In genomic region chr10:109993966-109994365, GRCh38 we compare ENCODE assay signal across 5 cellular contexts. TPM values are rescaled to one million over a fixed set of nuclear protein-coding genes. Genes with fewer than 3 reads are reported as not detected.
DNase-seq lines count a peak whose midpoint lies in the region; ATAC-seq, FAIRE-seq and TF ChIP-seq lines count a peak whose summit lies in the region.
"Not testable (repeated sequence)": the region's sequence is repeated elsewhere in the genome, so short reads cannot be mapped to it uniquely, and the experiment has no call there.

No MANE protein-coding gene starts in this region.

- not testable (repeated sequence) for H2AK5ac ChIP-seq in IMR-90 (ENCODE audit: low read depth, low read length)

- TF ChIP-seq RAD21 in IMR-90 (IDR thresholded peaks at IDR 0.05; ENCODE audit: low read length); K562 (CRISPR knock-in tag; conservative IDR thresholded peaks at IDR 0.05 in 1 of 2, IDR thresholded peaks at IDR 0.05 in 1 of 2): not testable (repeated sequence)

- not testable (repeated sequence) for H3K23ac ChIP-seq in IMR-90 (ENCODE audit: low read depth, low read length)

- peak overlapping the region; percentile 6; the same call in 1 of the 2 replicates for H2BK120ac ChIP-seq in IMR-90 (ENCODE audit: low read depth, low read length)

- not testable (repeated sequence) for H3K9ac ChIP-seq in IMR-90 (ENCODE audit: low read depth, low read length); K562 (ENCODE audit: insufficient read depth in 1 of 2, low read depth in 2 of 2, low read length in 2 of 2)

- POLR2A ChIA-PET in IMR-90 (lab: Charles Lee; ENCODE audit: unreplicated experiment) = not testable (repeated sequence)
- POLR2A ChIA-PET in K562 (lab: Yijun Ruan, JAX) = interaction anchor here (1.0 kb wide), 1 partner anchor 12 kb away, joined by 3 read pairs; no protein-coding TSS in a partner anchor

- TF ChIP-seq POLR2A in IMR-90 (IDR thresholded peaks at IDR 0.05; ENCODE audit: low read depth, low read length); K562 (conservative IDR thresholded peaks at IDR 0.05): not testable (repeated sequence)

- H2BK5ac ChIP-seq in IMR-90 (ENCODE audit: low read depth, low read length, poor library complexity, severe bottlenecking) = peak overlapping the region; percentile 13

- peaks cover 51% of the 10 kb centered on the region for H3K4me1 Mint-ChIP-seq in progenitor cell of endocrine pancreas (ENCODE audit: low read depth)

- not testable (repeated sequence) for H4K8ac ChIP-seq in IMR-90 (ENCODE audit: low read depth in 2 of 2, low read length in 2 of 2)

- not testable (repeated sequence) for H4K5ac ChIP-seq in IMR-90 (ENCODE audit: low read depth, low read length)

- ATAC-seq in IMR-90 (ENCODE audit: low read depth); K562: not testable (repeated sequence)

- not testable (repeated sequence) for H3K14ac ChIP-seq in IMR-90 (replicated peaks; ENCODE audit: low read depth, low read length)

- not testable (repeated sequence) for FAIRE-seq in K562 (lab: Jason Lieb, UNC)

- not testable (repeated sequence) for H3K79me1 ChIP-seq in IMR-90 (ENCODE audit: low read depth in 1 of 2, low read length in 2 of 2)

- not testable (repeated sequence) for H3K4me3 ChIP-seq in IMR-90 (ENCODE audit: insufficient read depth, low read depth, low read length); K562; hepatocyte; osteoblast (ENCODE audit: insufficient read depth, low read length)

- not testable (repeated sequence) for H3K9me1 ChIP-seq in IMR-90 (ENCODE audit: insufficient read depth, low read length); K562 (ENCODE audit: control insufficient read depth, insufficient read depth, low read length)

- not testable (repeated sequence) for H3K4me3 Mint-ChIP-seq in progenitor cell of endocrine pancreas (ENCODE audit: low read depth)

- H3K79me2 ChIP-seq in K562 (ENCODE audit: control insufficient read depth, insufficient read depth, low read length); osteoblast (ENCODE audit: insufficient read depth, low read length): not testable (repeated sequence)
- peaks cover 11% of the 10 kb centered on the region for H3K79me2 ChIP-seq in hepatocyte

- not testable (repeated sequence) for H3K36me3 Mint-ChIP-seq in progenitor cell of endocrine pancreas (ENCODE audit: insufficient read depth)

- H3K4ac ChIP-seq in IMR-90 (ENCODE audit: low read depth, low read length) = 0 out of 2 replicates have a peak overlapping the region, but pooled peaks have one; percentile 0

- H3K18ac ChIP-seq in IMR-90 (ENCODE audit: low read depth, low read length) = not testable (repeated sequence)

- not testable (repeated sequence) for H3K4me1 ChIP-seq in IMR-90 (ENCODE audit: control insufficient read depth, insufficient read depth, low read length)
- H3K4me1 ChIP-seq in K562 (replicated peaks in 1 of 2; ENCODE audit: control insufficient read depth in 2 of 2, insufficient read depth in 2 of 2, low read length in 2 of 2) (peaks cover 9 to 34% of the 10 kb centered on the region in 2 experiments; a peak in 3 of 5 replicates), hepatocyte (ENCODE audit: insufficient read depth) (peaks cover 45% of the 10 kb centered on the region), osteoblast (ENCODE audit: insufficient read depth, low read length) (peaks cover 19% of the 10 kb centered on the region)

- intact Hi-C loops in IMR-90 (cut with micrococcal nuclease); K562 (cut with micrococcal nuclease): not testable (repeated sequence)

- H3K36me3 ChIP-seq in IMR-90 (ENCODE audit: control insufficient read depth, insufficient read depth, low read length); K562 (ENCODE audit: control insufficient read depth, insufficient read depth, low read length); hepatocyte (replicated peaks; ENCODE audit: insufficient read depth, low read depth); osteoblast (ENCODE audit: insufficient read depth, low read length): not testable (repeated sequence)

- not testable (repeated sequence) for H3K9me2 ChIP-seq in hepatocyte (replicated peaks; ENCODE audit: insufficient read depth)

- not testable (repeated sequence) for H2AK9ac ChIP-seq in IMR-90 (replicated peaks; ENCODE audit: low read depth, low read length, poor library complexity)

- not testable (repeated sequence) for H3K9me3 Mint-ChIP-seq in progenitor cell of endocrine pancreas (ENCODE audit: low read depth)

- CTCF ChIA-PET in IMR-90 (lab: Yijun Ruan, JAX); K562 (lab: Yijun Ruan, JAX; ENCODE audit: low intra/inter-chr PET ratio): not testable (repeated sequence)

- not testable (repeated sequence) for BruUV-seq in IMR-90 (replicated peaks; lab: Mats Ljungman, UMichigan); K562 (replicated peaks; lab: Mats Ljungman, UMichigan)

- not testable (repeated sequence) for H3K27me3 ChIP-seq in IMR-90 (ENCODE audit: control insufficient read depth, insufficient read depth, low read length); K562 (ENCODE audit: control insufficient read depth in 2 of 2, insufficient read depth in 2 of 2, low read length in 2 of 2); hepatocyte; osteoblast (ENCODE audit: insufficient read depth, low read length)

- H4K20me1 ChIP-seq in IMR-90 (ENCODE audit: insufficient read depth, low read length); K562 (replicated peaks; ENCODE audit: control insufficient read depth, insufficient read depth, low read length); hepatocyte (ENCODE audit: insufficient read depth, poor library complexity, severe bottlenecking); osteoblast (ENCODE audit: insufficient read depth, low read length): not testable (repeated sequence)

- H3K9me3 ChIP-seq in IMR-90 (ENCODE audit: control insufficient read depth, insufficient read depth, low read length); K562 (replicated peaks; ENCODE audit: control insufficient read depth, insufficient read depth, low read depth, low read length); hepatocyte (ENCODE audit: low read depth); osteoblast (ENCODE audit: low read depth, low read length): not testable (repeated sequence)

- not testable (repeated sequence) for DNase-seq in IMR-90; K562 (ENCODE audit: extremely low read depth in 1 of 4, low spot score in 3 of 4); osteoblast (ENCODE audit: insufficient read length, low spot score, missing footprints); progenitor cell of endocrine pancreas (ENCODE audit: low spot score, unreplicated experiment)
- DNase-seq in hepatocyte (ENCODE audit: low spot score) = peak; percentile 33

- not testable (repeated sequence) for H3K4me2 ChIP-seq in IMR-90 (ENCODE audit: low read depth, low read length); K562 (ENCODE audit: insufficient read depth, low read length); osteoblast (ENCODE audit: insufficient read depth, low read length)
- peak overlapping the region; percentile 69 for H3K4me2 ChIP-seq in hepatocyte

- no CpG with 5 or more reads among the region's 9 CpGs for WGBS in IMR-90 (ENCODE audit: extremely low coverage in 2 of 2, insufficient read length in 1 of 2), 2 experiments
- 61% methylated on average over 6 of the region's 9 CpGs for WGBS in K562 (ENCODE audit: insufficient coverage, low coverage, missing lambda C conversion rate)
- WGBS in hepatocyte (ENCODE audit: low lambda C conversion rate, missing lambda C conversion rate) = 67% methylated on average over 9 of the region's 9 CpGs

- H3K27ac ChIP-seq in IMR-90 (ENCODE audit: insufficient read depth, low read length); K562 (ENCODE audit: extremely low read depth, low read depth, low read length): not testable (repeated sequence)
- H3K27ac ChIP-seq in hepatocyte (peak overlapping the region; percentile 93), osteoblast (ENCODE audit: low read depth, low read length) (peak overlapping the region; percentile 15)

- not testable (repeated sequence) for H2BK20ac ChIP-seq in IMR-90 (ENCODE audit: low read depth, low read length)

- H3K27ac Mint-ChIP-seq in progenitor cell of endocrine pancreas = peak overlapping the region; percentile 50

- H2BK15ac ChIP-seq in IMR-90 (ENCODE audit: low read depth, low read length) = peak overlapping the region; percentile 15; the same call in 1 of the 3 replicates

- not testable (repeated sequence) for TF ChIP-seq CTCF in IMR-90 (conservative IDR thresholded peaks at IDR 0.05; ENCODE audit: low read depth, low read length); K562 (IDR thresholded peaks at IDR 0.05 in 2 of 3, conservative IDR thresholded peaks at IDR 0.05 in 1 of 3; ENCODE audit: insufficient read depth in 2 of 3, low read depth in 1 of 3, low read length in 3 of 3); hepatocyte (IDR thresholded peaks at IDR 0.05; ENCODE audit: poor library complexity); osteoblast (IDR thresholded peaks at IDR 0.05; ENCODE audit: extremely low read depth, low read depth, low read length); progenitor cell of endocrine pancreas (IDR thresholded peaks at IDR 0.05; ENCODE audit: unreplicated experiment)

- dilution Hi-C loops in IMR-90 (cut with HindIII; ENCODE audit: low sequenced_read_pairs, unreplicated experiment) = not testable (repeated sequence)

- H3K56ac ChIP-seq in IMR-90 (ENCODE audit: extremely low read depth, insufficient read depth, low read length) = not testable (repeated sequence)

- H3K27me3 Mint-ChIP-seq in progenitor cell of endocrine pancreas = not testable (repeated sequence)

- not testable (repeated sequence) for TF ChIP-seq EP300 in K562 (IDR thresholded peaks at IDR 0.05; ENCODE audit: low read length)

- in situ Hi-C loops in IMR-90 (cut with MboI; ENCODE audit: low sequenced_read_pairs); K562 (cut with MboI): not testable (repeated sequence)

- not testable (repeated sequence) for H2AFZ ChIP-seq in IMR-90 (replicated peaks; ENCODE audit: low read length, poor library complexity); hepatocyte; osteoblast (ENCODE audit: low read length)
- H2AFZ ChIP-seq in K562 (ENCODE audit: low read depth, low read length) = 0 out of 2 replicates have a peak overlapping the region, but pooled peaks have one; percentile 37

- H4K91ac ChIP-seq in IMR-90 (ENCODE audit: insufficient read depth, low read depth, low read length) = not testable (repeated sequence)

RNA-seq across cellular contexts. Expression of gene ADD3, which starts 13.8 kb away (rescaled TPM):
- total RNA-seq in IMR-90 (2012; rRNA removed) (137 and 212 TPM in 2 replicates), K562 (2014; rRNA removed) (24.7 and 25.4 TPM in 2 replicates), K562 (2014; rRNA removed; fragmentation: Illumina TruSeq; extraction: Trizol) (44.9 and 52.7 TPM in 2 replicates), K562 (2015; rRNA removed; fragmentation: Illumina TruSeq; extraction: Trizol) (42.6 and 46.0 TPM in 2 replicates), K562 (2021) (31.7 and 32.3 TPM in 2 replicates), hepatocyte (206 and 216 TPM in 2 replicates), osteoblast (439 and 1,018 TPM in 2 replicates), progenitor cell of endocrine pancreas (111 and 117 TPM in 2 replicates)
- polyA plus RNA-seq in IMR-90 (2012; rRNA removed) (138 and 153 TPM in 2 replicates), K562 (2011; rRNA removed) (98.7 and 125 TPM in 2 replicates), K562 (2014; fragmentation: Illumina TruSeq; extraction: Trizol) (53.4 and 95.6 TPM in 2 replicates), K562 (2014; fragmentation: Nextera tagmentation; extraction: Ambion mirVana) (10 to 100 TPM; 13.2 to 15.1 TPM), K562 (2014; rRNA removed) (25.1 and 31.7 TPM in 2 replicates), hepatocyte (83.2 and 88.6 TPM in 2 replicates)
- 10.8 and 15.8 TPM in 2 replicates for polyA plus RNA-seq in IMR-90 (2012; cell fraction: cytosol; rRNA removed)
- 20.6 and 239 TPM in 2 replicates for polyA plus RNA-seq in IMR-90 (2012; cell fraction: nucleus; rRNA removed; ENCODE audit: low replicate concordance)
- 118 and 251 TPM in 2 replicates for total RNA-seq in K562 (2011; cell fraction: chromatin; rRNA removed; ENCODE audit: low replicate concordance)
- 39.9 and 58.7 TPM in 2 replicates for total RNA-seq in K562 (2011; cell fraction: nucleolus; rRNA removed)
- total RNA-seq in K562 (2011; cell fraction: nucleoplasm; rRNA removed) = 91.3 and 97.2 TPM in 2 replicates
- polyA plus RNA-seq in K562 (2011; cell fraction: cytosol; rRNA removed) = 17.4 and 51.0 TPM in 2 replicates
- 70.6 and 117 TPM in 2 replicates for polyA plus RNA-seq in K562 (2011; cell fraction: nucleus; rRNA removed)
- polyA plus RNA-seq in K562 (2012) = 36.4 and 43.2 TPM in 2 replicates
- 153 TPM in 2 replicates for polyA minus RNA-seq in K562 (2011; rRNA and poly(A)+ RNA removed)
- polyA minus RNA-seq in K562 (2011; cell fraction: cytosol; rRNA and poly(A)+ RNA removed) = 28.1 and 63.8 TPM in 2 replicates
- 40.8 and 87.7 TPM in 2 replicates for polyA minus RNA-seq in K562 (2011; cell fraction: nucleus; rRNA and poly(A)+ RNA removed)
